ENCODE assay signal across 8 cellular contexts in the genomic region with DNA sequence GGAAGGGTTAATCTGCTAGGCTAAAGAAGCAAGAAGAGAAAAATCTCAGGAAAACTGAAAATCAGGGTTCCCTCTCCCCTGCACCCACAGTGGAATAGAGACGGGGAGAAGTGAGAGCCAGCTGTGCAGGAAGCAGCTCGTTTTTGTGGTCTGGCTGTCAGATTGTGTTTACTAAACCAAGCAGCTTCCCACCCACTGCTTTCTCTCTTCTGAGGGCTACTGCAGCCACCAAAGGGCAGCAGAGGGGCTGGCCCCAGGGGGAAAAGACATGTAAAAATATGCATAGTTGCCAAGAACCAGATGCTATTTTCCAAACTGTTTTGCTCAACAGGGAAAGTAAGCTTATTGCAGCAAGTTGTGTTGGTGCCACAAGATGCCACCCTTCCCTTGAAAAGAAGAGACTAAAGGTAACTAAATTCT.
DNase-seq lines count a peak whose midpoint lies in the region; ATAC-seq and TF ChIP-seq lines count a peak whose summit lies in the region.

No MANE protein-coding gene starts in this region.

- intact Hi-C loops in upper lobe of right lung (cut with DNase I) = no loop called here

- TF ChIP-seq EP300 in tibial nerve (IDR thresholded peaks at IDR 0.05) = no peak

- DNase-seq in AG20443 (ENCODE audit: low spot score) (peak; percentile 65), brain pericyte (ENCODE audit: low read depth, low spot score) (peak; percentile 24), upper lobe of right lung (no peak), erythroblast (lab: John Stamatoyannopoulos, UW) (no peak), tibial nerve (ENCODE audit: low spot score in 2 of 2) (no peak)
- DNase-seq in activated CD4-positive, alpha-beta T cell treated with anti-CD3 and anti-CD28 coated beads, Interleukin-2, amount 50 U/mL, for 48 hours = no peak

- no peaks in the 10 kb centered on the region for H3K4me1 ChIP-seq in upper lobe of right lung
- H3K4me1 ChIP-seq in tibial nerve = peaks cover 0 to 13% (median 5%) of the 10 kb centered on the region in 4 donors

- H3K36me3 ChIP-seq in upper lobe of right lung = no peaks in the 10 kb centered on the region
- H3K36me3 ChIP-seq in tibial nerve = no peaks in the 10 kb centered on the region

- no peak overlapping the region for H3K4me3 ChIP-seq in upper lobe of right lung
- H3K4me3 ChIP-seq in tibial nerve = no peak overlapping the region

- H3K27me3 ChIP-seq in upper lobe of right lung (no peaks in the 10 kb centered on the region), tibial nerve (no peaks in the 10 kb centered on the region)

- H3K9me3 ChIP-seq in upper lobe of right lung (no peaks in the 10 kb centered on the region), tibial nerve (no peaks in the 10 kb centered on the region)

- WGBS in tibial nerve, 2 donors = 2 to 3% methylated on average over 2 of the region's 2 CpGs

- no peak for TF ChIP-seq POLR2A in erythroblast (IDR thresholded peaks at IDR 0.05; ENCODE audit: low read length)
- TF ChIP-seq POLR2A in tibial nerve (IDR thresholded peaks at IDR 0.05) = no peak

- H3K27ac ChIP-seq in upper lobe of right lung (no peak overlapping the region), tibial nerve (no peak overlapping the region)

- ATAC-seq in GM19328 (IDR thresholded peaks at IDR 0.05; ENCODE audit: unreplicated experiment) = peak; percentile 85
- ATAC-seq in HG03280 (IDR thresholded peaks at IDR 0.05; ENCODE audit: unreplicated experiment) = peak; percentile 75
- ATAC-seq in upper lobe of right lung = peak; percentile 41

- no peak for TF ChIP-seq CTCF in upper lobe of right lung (IDR thresholded peaks at IDR 0.05)
- no peak for TF ChIP-seq CTCF in tibial nerve (IDR thresholded peaks at IDR 0.05)

Comparison
In these comparisons a context has a peak if more than half of its experiments do, and no peak if none do; other contexts are left out.
1. DNase-seq: peak in AG20443 (single experiment) and brain pericyte (single experiment); none in upper lobe of right lung (single experiment), activated CD4-positive, alpha-beta T cell treated with anti-CD3 and anti-CD28 coated beads, Interleukin-2, amount 50 U/mL, for 48 hours (0 of 2), erythroblast (0 of 2) and tibial nerve (0 of 2).
2. Peak in every context shown above with its lines, with median percentiles within 50 percentile points of each other: ATAC-seq.